Comparison of ENCODE assay signal across 1 cellular context in genomic region chr2:15399241-15399640, GRCh38.
TF ChIP-seq lines count a peak whose summit lies in the region.

No MANE protein-coding gene starts in this region.

TF ChIP-seq in K562, 482 proteins besides CTCF, POLR2A, EP300 and RAD21 (continued from another document):
- TF ChIP-seq, protein P1, sequence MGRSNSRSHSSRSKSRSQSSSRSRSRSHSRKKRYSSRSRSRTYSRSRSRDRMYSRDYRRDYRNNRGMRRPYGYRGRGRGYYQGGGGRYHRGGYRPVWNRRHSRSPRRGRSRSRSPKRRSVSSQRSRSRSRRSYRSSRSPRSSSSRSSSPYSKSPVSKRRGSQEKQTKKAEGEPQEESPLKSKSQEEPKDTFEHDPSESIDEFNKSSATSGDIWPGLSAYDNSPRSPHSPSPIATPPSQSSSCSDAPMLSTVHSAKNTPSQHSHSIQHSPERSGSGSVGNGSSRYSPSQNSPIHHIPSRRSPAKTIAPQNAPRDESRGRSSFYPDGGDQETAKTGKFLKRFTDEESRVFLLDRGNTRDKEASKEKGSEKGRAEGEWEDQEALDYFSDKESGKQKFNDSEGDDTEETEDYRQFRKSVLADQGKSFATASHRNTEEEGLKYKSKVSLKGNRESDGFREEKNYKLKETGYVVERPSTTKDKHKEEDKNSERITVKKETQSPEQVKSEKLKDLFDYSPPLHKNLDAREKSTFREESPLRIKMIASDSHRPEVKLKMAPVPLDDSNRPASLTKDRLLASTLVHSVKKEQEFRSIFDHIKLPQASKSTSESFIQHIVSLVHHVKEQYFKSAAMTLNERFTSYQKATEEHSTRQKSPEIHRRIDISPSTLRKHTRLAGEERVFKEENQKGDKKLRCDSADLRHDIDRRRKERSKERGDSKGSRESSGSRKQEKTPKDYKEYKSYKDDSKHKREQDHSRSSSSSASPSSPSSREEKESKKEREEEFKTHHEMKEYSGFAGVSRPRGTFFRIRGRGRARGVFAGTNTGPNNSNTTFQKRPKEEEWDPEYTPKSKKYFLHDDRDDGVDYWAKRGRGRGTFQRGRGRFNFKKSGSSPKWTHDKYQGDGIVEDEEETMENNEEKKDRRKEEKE (IDR thresholded peaks at IDR 0.05; ENCODE audit: borderline replicate concordance in 1 of 2, control insufficient read depth in 1 of 2, low read depth in 2 of 2, low read length in 1 of 2) = no peak
- TF ChIP-seq MLLT1 (IDR thresholded peaks at IDR 0.05) (no peak), GABPB2 (CRISPR knock-in tag; conservative IDR thresholded peaks at IDR 0.05) (no peak), ARID1B (IDR thresholded peaks at IDR 0.05) (no peak), GTF2F1 (IDR thresholded peaks at IDR 0.05; ENCODE audit: low read depth, low read length) (no peak), ZNF41 (CRISPR knock-in tag; conservative IDR thresholded peaks at IDR 0.05) (no peak), MTA3 (IDR thresholded peaks at IDR 0.05; ENCODE audit: borderline replicate concordance) (no peak), SRSF7 (optimal IDR thresholded peaks at IDR 0.05; ENCODE audit: low read depth, low read length) (no peak)
- TF ChIP-seq, protein P2, sequence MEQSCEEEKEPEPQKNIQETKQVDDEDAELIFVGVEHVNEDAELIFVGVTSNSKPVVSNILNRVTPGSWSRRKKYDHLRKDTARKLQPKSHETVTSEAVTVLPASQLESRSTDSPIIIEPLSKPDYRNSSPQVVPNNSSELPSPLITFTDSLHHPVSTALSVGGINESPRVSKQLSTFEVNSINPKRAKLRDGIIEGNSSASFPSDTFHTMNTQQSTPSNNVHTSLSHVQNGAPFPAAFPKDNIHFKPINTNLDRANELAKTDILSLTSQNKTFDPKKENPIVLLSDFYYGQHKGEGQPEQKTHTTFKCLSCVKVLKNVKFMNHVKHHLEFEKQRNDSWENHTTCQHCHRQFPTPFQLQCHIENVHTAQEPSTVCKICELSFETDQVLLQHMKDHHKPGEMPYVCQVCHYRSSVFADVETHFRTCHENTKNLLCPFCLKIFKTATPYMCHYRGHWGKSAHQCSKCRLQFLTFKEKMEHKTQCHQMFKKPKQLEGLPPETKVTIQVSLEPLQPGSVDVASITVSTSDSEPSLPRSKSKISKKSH (CRISPR knock-in tag; IDR thresholded peaks at IDR 0.05) = no peak
